In the genomic region with DNA sequence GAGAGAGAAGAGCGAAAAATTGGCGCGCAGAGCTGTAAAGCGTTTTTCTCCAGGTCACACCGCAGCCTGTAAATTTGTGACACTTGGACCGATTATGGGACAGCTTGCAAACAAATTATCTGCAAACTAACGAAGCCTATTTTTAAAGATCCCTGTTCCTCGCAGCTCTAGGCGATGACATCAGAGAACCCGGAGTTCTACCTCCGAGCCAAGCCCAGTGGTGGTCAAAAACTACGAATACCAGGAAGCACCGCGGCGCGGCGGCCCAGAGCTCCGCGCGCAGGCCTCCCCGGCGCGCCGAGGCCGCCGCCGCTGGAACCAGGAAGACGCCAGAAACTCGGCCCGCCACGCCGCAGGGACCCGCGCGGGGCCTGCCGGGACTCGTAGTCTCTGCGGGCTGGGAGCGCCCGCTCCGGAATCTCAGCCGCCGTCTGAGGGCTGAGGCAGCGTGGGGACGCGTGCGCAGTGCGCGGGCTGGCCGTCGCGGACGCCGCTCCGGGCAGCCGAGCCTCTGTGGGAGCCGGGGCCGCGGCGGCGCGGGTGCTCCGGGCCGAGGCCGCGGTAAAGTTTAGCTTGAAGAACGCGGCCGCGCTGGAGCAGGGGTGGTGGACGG, we compare ENCODE assay signal across 8 cellular contexts. TPM values are rescaled to one million over a fixed set of nuclear protein-coding genes. Genes with fewer than 3 reads are reported as not detected.
DNase-seq lines count a peak whose midpoint lies in the region; ATAC-seq and TF ChIP-seq lines count a peak whose summit lies in the region.

A gene (plus strand): TSS at position 463 of the 613 bp plus-strand sequence. CDS start 18,493 bp downstream, outside the sequence.

- ATAC-seq in HG02588 (IDR thresholded peaks at IDR 0.05; ENCODE audit: unreplicated experiment), result peak; percentile 83
- peak; percentile 91 for ATAC-seq in thoracic aorta (ENCODE audit: insufficient number of reproducible peaks, low FRiP score, low read depth)

- H3K9me3 ChIP-seq in cardiac muscle cell (ENCODE audit: low read depth), result no peaks in the 10 kb centered on the region
- no peaks in the 10 kb centered on the region for H3K9me3 ChIP-seq in ovary
- no peaks in the 10 kb centered on the region for H3K9me3 ChIP-seq in thoracic aorta

- DNase-seq in GM03348 (ENCODE audit: low spot score) (peak; percentile 97), NCI-H1092 (lab: John Stamatoyannopoulos, UW) (peak; percentile 80), T follicular helper cell (ENCODE audit: low read depth) (peak; percentile 91), cardiac muscle cell (ENCODE audit: low read depth in 1 of 2, low spot score in 1 of 2) (peak; percentile 97), ovary (peak; percentile 94 to 97 (median 95)), thoracic aorta (ENCODE audit: low spot score) (peak; percentile 72)

- H3K27me3 ChIP-seq in cardiac muscle cell, result no peaks in the 10 kb centered on the region
- H3K27me3 ChIP-seq in ovary, result no peaks in the 10 kb centered on the region
- H3K27me3 ChIP-seq in thoracic aorta (replicated peaks; ENCODE audit: insufficient read depth), result no peaks in the 10 kb centered on the region

- peak; percentile 88 for TF ChIP-seq POLR2A in ovary (IDR thresholded peaks at IDR 0.05)

- 0% methylated on average over 66 to 71 of the region's 71 CpGs for WGBS in adipose tissue, 3 donors
- WGBS in ovary, 3 donors, result 0 to 2% (median 1%) methylated on average over 36 to 71 of the region's 71 CpGs

- TF ChIP-seq CTCF in cardiac muscle cell (IDR thresholded peaks at IDR 0.05; ENCODE audit: low read depth, low read length), result no peak
- peak in 1 of 3 donors; percentile 20 for TF ChIP-seq CTCF in ovary (IDR thresholded peaks at IDR 0.05)
- TF ChIP-seq CTCF in thoracic aorta (IDR thresholded peaks at IDR 0.05), result peak; percentile 24

- no peak for TF ChIP-seq EP300 in ovary (IDR thresholded peaks at IDR 0.05)

- H3K4me1 ChIP-seq in cardiac muscle cell (ENCODE audit: low read depth) (peaks cover 17% of the 10 kb centered on the region), ovary (ENCODE audit: insufficient read depth) (peaks cover 5% of the 10 kb centered on the region), thoracic aorta (ENCODE audit: control insufficient read depth in 1 of 2, low read depth in 2 of 2) (peaks cover 13 to 39% of the 10 kb centered on the region in 2 donors)

- peak within 1 kb of the TSS; percentile 88 for H3K4me3 ChIP-seq in cardiac muscle cell
- H3K4me3 ChIP-seq in ovary, result peak within 1 kb of the TSS; percentile 88
- H3K4me3 ChIP-seq in thoracic aorta, result peak within 1 kb of the TSS; percentile 96

- H3K36me3 ChIP-seq in cardiac muscle cell, result no peaks in the 10 kb centered on the region
- no peaks in the 10 kb centered on the region for H3K36me3 ChIP-seq in ovary
- no peaks in the 10 kb centered on the region for H3K36me3 ChIP-seq in thoracic aorta

- intact Hi-C loops in ovary (cut with DNase I), result loop anchor here in 2 of 4 donors (2.0 to 10.0 kb wide), 2 partner anchors 32 to 70 kb away; no protein-coding TSS in a partner anchor

- H3K27ac ChIP-seq in adipose tissue (ENCODE audit: low read depth, low read length) (peak within 1 kb of the TSS; percentile 68), cardiac muscle cell (peak within 1 kb of the TSS; percentile 87), ovary (peak within 1 kb of the TSS; percentile 96 to 99), thoracic aorta (peak within 1 kb of the TSS; percentile 97 to 98)

RNA-seq across cellular contexts. Expression of the gene that starts here (rescaled TPM):
- 10 to 100 TPM; 12.1 to 15.0 (median 13.8) TPM for polyA plus RNA-seq in adipose tissue
- total RNA-seq in cardiac muscle cell, result 26.5 and 30.0 TPM in 2 replicates
- polyA plus RNA-seq in cardiac muscle cell, result 44.8 and 66.1 TPM in 2 replicates
- 10 to 100 TPM; 22.0 to 31.1 (median 28.4) TPM for total RNA-seq in ovary
- polyA plus RNA-seq in ovary, result 10 to 100 TPM; 16.7 to 19.1 TPM
- total RNA-seq in thoracic aorta, result 10 to 100 TPM; 22.3 to 46.8 TPM

Comparison
In these comparisons a context has a peak if more than half of its experiments do, and no peak if none do; other contexts are left out.
1. Peak in every context shown above with its lines: DNase-seq, ATAC-seq, H3K4me3 ChIP-seq and H3K27ac ChIP-seq.